14 cellular contexts compared by ENCODE assay signal in genomic region chr17:43015579-43015978, GRCh38. TPM values are rescaled to one million over a fixed set of nuclear protein-coding genes. Genes with fewer than 3 reads are reported as not detected.
DNase-seq lines count a peak whose midpoint lies in the region; ATAC-seq, FAIRE-seq and TF ChIP-seq lines count a peak whose summit lies in the region.
"Had no signal": no experiment of that assay in that cellular context is flagged by ENCODE, and none has a peak within 500 bp of the region (broad histone marks: within the 10 kb centered on the region; RNA-seq: fewer than 3 reads in every experiment).

No MANE protein-coding gene starts in this region.

- H3K27me3 ChIP-seq in sigmoid colon: no peaks in the 10 kb centered on the region
- H3K27me3 ChIP-seq: BLaER1 had no signal

- ATAC-seq in central memory CD8-positive, alpha-beta T cell (replicated peaks; ENCODE audit: extremely low read depth, poor library complexity, severe bottlenecking): no peak

- H3K4me3 ChIP-seq in kidney (ENCODE audit: low read length in 2 of 2) (no peak overlapping the region), sigmoid colon (no peak overlapping the region)
- H3K4me3 ChIP-seq: BLaER1 had no signal

- H3K4me1 ChIP-seq in kidney (ENCODE audit: control insufficient read depth in 1 of 2, insufficient read depth in 1 of 2, low read depth in 1 of 2, low read length in 2 of 2): peaks cover 0 to 17% of the 10 kb centered on the region in 2 donors
- peaks cover 0 to 34% (median 32%) of the 10 kb centered on the region in 4 donors for H3K4me1 ChIP-seq in sigmoid colon

- no peak for FAIRE-seq in kidney (lab: Jason Lieb, UNC)

- no peak for TF ChIP-seq EP300 in sigmoid colon (IDR thresholded peaks at IDR 0.05)

- peaks cover 11% of the 10 kb centered on the region for H3K4me1 Mint-ChIP-seq in central memory CD8-positive, alpha-beta T cell

- TF ChIP-seq POLR2A in sigmoid colon (IDR thresholded peaks at IDR 0.05): no peak

- peaks cover 17% of the 10 kb centered on the region for H3K36me3 Mint-ChIP-seq in central memory CD8-positive, alpha-beta T cell (ENCODE audit: insufficient read depth)
- H3K36me3 Mint-ChIP-seq: activated naive CD8-positive, alpha-beta T cell had no signal

- peak overlapping the region; percentile 20 for H3K27ac Mint-ChIP-seq in central memory CD8-positive, alpha-beta T cell (ENCODE audit: low read depth)

- H3K36me3 ChIP-seq in kidney (ENCODE audit: control insufficient read depth in 1 of 2, insufficient read depth in 2 of 2, low read length in 2 of 2) (peaks cover 5 to 7% of the 10 kb centered on the region in 2 donors), sigmoid colon (peaks cover 10 to 63% (median 34%) of the 10 kb centered on the region in 4 donors)

- DNase-seq in GM13976 (ENCODE audit: low spot score) (peak; percentile 24), kidney (peak; percentile 88), sigmoid colon (peak; percentile 80), dedifferentiated amniotic fluid mesenchymal stem cell (ENCODE audit: extremely low spot score) (no peak), NCI-H1930 (lab: John Stamatoyannopoulos, UW) (no peak)
- no peak for DNase-seq in central memory CD8-positive, alpha-beta T cell (ENCODE audit: low spot score in 2 of 2)
- no peak for DNase-seq in NK-92 treated with Interleukin-12 subunit alpha and Interleukin-12 subunit beta, amount 100 ng/mL, for 24 hours (lab: John Stamatoyannopoulos, UW)
- no peak for DNase-seq in stimulated activated CD4-positive, alpha-beta T cell treated with anti-CD3 and anti-CD28 coated beads, Interleukin-12 subunit alpha, Interleukin-12 subunit beta, amount 100 ng/mL, for 4 hours
- DNase-seq: activated CD4-positive, alpha-beta T cell treated with anti-CD3 and anti-CD28 coated beads for 4 hours; NCI-H446 treated with DMSO at 0.1 percent for 48 hours had no signal

- in situ Hi-C loops in GM13976 (cut with MboI; ENCODE audit: low sequenced_read_pairs, unreplicated experiment): no loop called here

- H3K27me3 Mint-ChIP-seq in central memory CD8-positive, alpha-beta T cell: no peaks in the 10 kb centered on the region
- H3K27me3 Mint-ChIP-seq: activated naive CD8-positive, alpha-beta T cell had no signal

- H3K9ac ChIP-seq in kidney (ENCODE audit: low read length in 2 of 2): no peak overlapping the region
- H3K9ac ChIP-seq: BLaER1 had no signal

- TF ChIP-seq CTCF in GM13976 (IDR thresholded peaks at IDR 0.05; ENCODE audit: borderline replicate concordance, control extremely low read depth, extremely low read depth, insufficient read depth, missing control alignments): no peak
- TF ChIP-seq CTCF in kidney (IDR thresholded peaks at IDR 0.05; ENCODE audit: borderline replicate concordance, extremely low read depth, insufficient read depth): no peak
- TF ChIP-seq CTCF in sigmoid colon (IDR thresholded peaks at IDR 0.05): no peak

- no peaks in the 10 kb centered on the region for H3K9me3 Mint-ChIP-seq in central memory CD8-positive, alpha-beta T cell

- H3K27ac ChIP-seq in kidney (ENCODE audit: low read depth in 2 of 2, low read length in 2 of 2) (peak overlapping the region; percentile 28 to 29), sigmoid colon (peak overlapping the region; percentile 43 to 67 (median 54))
- H3K27ac ChIP-seq: BLaER1 had no signal

- no peaks in the 10 kb centered on the region for H3K9me3 ChIP-seq in kidney (ENCODE audit: control insufficient read depth in 1 of 2, low read length in 2 of 2)
- H3K9me3 ChIP-seq in sigmoid colon: no peaks in the 10 kb centered on the region
- H3K9me3 ChIP-seq: BLaER1 had no signal

- 80 to 82% methylated on average over 9 of the region's 9 CpGs for WGBS in sigmoid colon, 2 donors

- intact Hi-C loops in kidney (cut with DNase I) (no loop called here), sigmoid colon (cut with DNase I) (no loop called here)

- H3K4me3 Mint-ChIP-seq in central memory CD8-positive, alpha-beta T cell: no peak overlapping the region
- H3K4me3 Mint-ChIP-seq: activated naive CD8-positive, alpha-beta T cell had no signal

RNA-seq across cellular contexts. Expression of gene VAT1, which starts 6.6 kb away (rescaled TPM):
- total RNA-seq in kidney (133 TPM), sigmoid colon (100 to 1,000 TPM in 3 of 4 donors, 10 to 100 TPM in 1; 77.5 to 164 (median 152) TPM)
- polyA plus RNA-seq in kidney (ENCODE audit: insufficient read depth, low read depth, low replicate concordance) (119 TPM), sigmoid colon (10 to 100 TPM; 43.0 to 85.9 (median 44.6) TPM)

RNA-seq across cellular contexts. Expression of gene IFI35, which starts 9.0 kb away (rescaled TPM):
- total RNA-seq in kidney: 41.4 TPM
- 58.6 TPM for polyA plus RNA-seq in kidney (ENCODE audit: insufficient read depth, low read depth, low replicate concordance)
- 10 to 100 TPM; 22.4 to 60.2 (median 45.1) TPM for total RNA-seq in sigmoid colon
- polyA plus RNA-seq in sigmoid colon: 10 to 100 TPM; 48.6 to 77.9 (median 65.1) TPM

RNA-seq across cellular contexts. Expression of gene RND2, which starts 9.5 kb away (rescaled TPM):
- 0.63 TPM for total RNA-seq in kidney
- 2.3 TPM for polyA plus RNA-seq in kidney (ENCODE audit: insufficient read depth, low read depth, low replicate concordance)
- 1 to 10 TPM; 2.5 to 4.6 (median 2.8) TPM for total RNA-seq in sigmoid colon
- under 1 TPM; 0.23 to 0.63 (median 0.60) TPM for polyA plus RNA-seq in sigmoid colon
- total RNA-seq: LHCN-M2, SK-MEL-5 had no signal

RNA-seq across cellular contexts. Expression of gene RPL27, which starts 17.4 kb away (rescaled TPM):
- total RNA-seq in kidney: 759 TPM
- polyA plus RNA-seq in kidney (ENCODE audit: insufficient read depth, low read depth, low replicate concordance): 1,823 TPM
- 1,000 to 10,000 TPM; 1,576 to 2,828 (median 2,217) TPM for total RNA-seq in sigmoid colon
- polyA plus RNA-seq in sigmoid colon: 1,000 to 10,000 TPM; 3,316 to 4,569 (median 3,351) TPM

RNA-seq across cellular contexts. Expression of gene RUNDC1, which starts 35.2 kb away (rescaled TPM):
- 19.5 TPM for total RNA-seq in kidney
- polyA plus RNA-seq in kidney (ENCODE audit: insufficient read depth, low read depth, low replicate concordance): 10.1 TPM
- total RNA-seq in sigmoid colon: 10 to 100 TPM in 3 of 4 donors, 1 to 10 TPM in 1; 10.0 to 13.8 (median 12.1) TPM
- polyA plus RNA-seq in sigmoid colon: 10 to 100 TPM in 2 of 3 donors, 1 to 10 TPM in 1; 8.4 to 14.7 (median 10.2) TPM

Comparison
In these comparisons a context has a peak if more than half of its experiments do, and no peak if none do; other contexts are left out.
1. DNase-seq: peak in GM13976 (single experiment), kidney (single experiment) and sigmoid colon (single experiment); none in central memory CD8-positive, alpha-beta T cell (0 of 2), dedifferentiated amniotic fluid mesenchymal stem cell (single experiment), NK-92 treated with Interleukin-12 subunit alpha and Interleukin-12 subunit beta, amount 100 ng/mL, for 24 hours (single experiment), NCI-H1930 (0 of 2) and stimulated activated CD4-positive, alpha-beta T cell treated with anti-CD3 and anti-CD28 coated beads, Interleukin-12 subunit alpha, Interleukin-12 subunit beta, amount 100 ng/mL, for 4 hours (single experiment).